Comparison of ENCODE assay signal across 1 cellular context in genomic region chr13:51453308-51453958, GRCh38.
A peak's percentile ranks its signal among the peaks of the same experiment; 100 is the strongest.
TF ChIP-seq lines count a peak whose summit lies in the region.

No MANE protein-coding gene starts in this region.

TF ChIP-seq in GM12878, 131 proteins besides CTCF, POLR2A, EP300 and RAD21 (continued from another document and continues in another):
- peak; percentile 83 for TF ChIP-seq ZNF687 (IDR thresholded peaks at IDR 0.05)
- peak; percentile 60 for TF ChIP-seq RELA (IDR thresholded peaks at IDR 0.05; ENCODE audit: borderline replicate concordance, partially characterized antibody)
- TF ChIP-seq ZNF217 (IDR thresholded peaks at IDR 0.05) = peak; percentile 82; the same call in 1 of the 2 replicates
- TF ChIP-seq EGR1 (IDR thresholded peaks at IDR 0.05; ENCODE audit: borderline replicate concordance in 1 of 2, low read depth in 2 of 2, low read length in 2 of 2) = peak in 1 of 2 experiments; percentile 68; a peak in 2 of 3 replicates
- peak; percentile 69 for TF ChIP-seq SPI1 (IDR thresholded peaks at IDR 0.05; ENCODE audit: borderline replicate concordance, insufficient read depth, low read depth, low read length)
- TF ChIP-seq CBX5 (IDR thresholded peaks at IDR 0.05; ENCODE audit: low read depth) = 0 out of 2 replicates have a peak, but pooled peaks have one; percentile 59
- TF ChIP-seq, protein P1, sequence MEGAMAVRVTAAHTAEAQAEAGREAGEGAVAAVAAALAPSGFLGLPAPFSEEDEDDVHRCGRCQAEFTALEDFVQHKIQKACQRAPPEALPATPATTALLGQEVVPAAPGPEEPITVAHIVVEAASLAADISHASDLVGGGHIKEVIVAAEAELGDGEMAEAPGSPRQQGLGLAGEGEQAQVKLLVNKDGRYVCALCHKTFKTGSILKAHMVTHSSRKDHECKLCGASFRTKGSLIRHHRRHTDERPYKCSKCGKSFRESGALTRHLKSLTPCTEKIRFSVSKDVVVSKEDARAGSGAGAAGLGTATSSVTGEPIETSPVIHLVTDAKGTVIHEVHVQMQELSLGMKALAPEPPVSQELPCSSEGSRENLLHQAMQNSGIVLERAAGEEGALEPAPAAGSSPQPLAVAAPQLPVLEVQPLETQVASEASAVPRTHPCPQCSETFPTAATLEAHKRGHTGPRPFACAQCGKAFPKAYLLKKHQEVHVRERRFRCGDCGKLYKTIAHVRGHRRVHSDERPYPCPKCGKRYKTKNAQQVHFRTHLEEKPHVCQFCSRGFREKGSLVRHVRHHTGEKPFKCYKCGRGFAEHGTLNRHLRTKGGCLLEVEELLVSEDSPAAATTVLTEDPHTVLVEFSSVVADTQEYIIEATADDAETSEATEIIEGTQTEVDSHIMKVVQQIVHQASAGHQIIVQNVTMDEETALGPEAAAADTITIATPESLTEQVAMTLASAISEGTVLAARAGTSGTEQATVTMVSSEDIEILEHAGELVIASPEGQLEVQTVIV (IDR thresholded peaks at IDR 0.05; ENCODE audit: borderline replicate concordance, partially characterized antibody) = no peak
- TF ChIP-seq LARP7 (IDR thresholded peaks at IDR 0.05) = peak; percentile 94
- no peak for TF ChIP-seq SREBF1 (IDR thresholded peaks at IDR 0.05; ENCODE audit: low read length)
- TF ChIP-seq NRF1 (conservative IDR thresholded peaks at IDR 0.05; ENCODE audit: low read depth, low read length) = no peak
- no peak for TF ChIP-seq E2F8 (IDR thresholded peaks at IDR 0.05; ENCODE audit: low read depth, partially characterized antibody)
- TF ChIP-seq, protein P2, sequence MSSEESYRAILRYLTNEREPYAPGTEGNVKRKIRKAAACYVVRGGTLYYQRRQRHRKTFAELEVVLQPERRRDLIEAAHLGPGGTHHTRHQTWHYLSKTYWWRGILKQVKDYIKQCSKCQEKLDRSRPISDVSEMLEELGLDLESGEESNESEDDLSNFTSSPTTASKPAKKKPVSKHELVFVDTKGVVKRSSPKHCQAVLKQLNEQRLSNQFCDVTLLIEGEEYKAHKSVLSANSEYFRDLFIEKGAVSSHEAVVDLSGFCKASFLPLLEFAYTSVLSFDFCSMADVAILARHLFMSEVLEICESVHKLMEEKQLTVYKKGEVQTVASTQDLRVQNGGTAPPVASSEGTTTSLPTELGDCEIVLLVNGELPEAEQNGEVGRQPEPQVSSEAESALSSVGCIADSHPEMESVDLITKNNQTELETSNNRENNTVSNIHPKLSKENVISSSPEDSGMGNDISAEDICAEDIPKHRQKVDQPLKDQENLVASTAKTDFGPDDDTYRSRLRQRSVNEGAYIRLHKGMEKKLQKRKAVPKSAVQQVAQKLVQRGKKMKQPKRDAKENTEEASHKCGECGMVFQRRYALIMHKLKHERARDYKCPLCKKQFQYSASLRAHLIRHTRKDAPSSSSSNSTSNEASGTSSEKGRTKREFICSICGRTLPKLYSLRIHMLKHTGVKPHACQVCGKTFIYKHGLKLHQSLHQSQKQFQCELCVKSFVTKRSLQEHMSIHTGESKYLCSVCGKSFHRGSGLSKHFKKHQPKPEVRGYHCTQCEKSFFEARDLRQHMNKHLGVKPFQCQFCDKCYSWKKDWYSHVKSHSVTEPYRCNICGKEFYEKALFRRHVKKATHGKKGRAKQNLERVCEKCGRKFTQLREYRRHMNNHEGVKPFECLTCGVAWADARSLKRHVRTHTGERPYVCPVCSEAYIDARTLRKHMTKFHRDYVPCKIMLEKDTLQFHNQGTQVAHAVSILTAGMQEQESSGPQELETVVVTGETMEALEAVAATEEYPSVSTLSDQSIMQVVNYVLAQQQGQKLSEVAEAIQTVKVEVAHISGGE (CRISPR knock-in tag; IDR thresholded peaks at IDR 0.05) = no peak
- no peak for TF ChIP-seq SUZ12 (IDR thresholded peaks at IDR 0.05; ENCODE audit: unreplicated experiment)
- no peak for TF ChIP-seq HDAC2 (IDR thresholded peaks at IDR 0.05)
- peak; percentile 62 for TF ChIP-seq NR2C1 (IDR thresholded peaks at IDR 0.05)
- TF ChIP-seq, protein P3, sequence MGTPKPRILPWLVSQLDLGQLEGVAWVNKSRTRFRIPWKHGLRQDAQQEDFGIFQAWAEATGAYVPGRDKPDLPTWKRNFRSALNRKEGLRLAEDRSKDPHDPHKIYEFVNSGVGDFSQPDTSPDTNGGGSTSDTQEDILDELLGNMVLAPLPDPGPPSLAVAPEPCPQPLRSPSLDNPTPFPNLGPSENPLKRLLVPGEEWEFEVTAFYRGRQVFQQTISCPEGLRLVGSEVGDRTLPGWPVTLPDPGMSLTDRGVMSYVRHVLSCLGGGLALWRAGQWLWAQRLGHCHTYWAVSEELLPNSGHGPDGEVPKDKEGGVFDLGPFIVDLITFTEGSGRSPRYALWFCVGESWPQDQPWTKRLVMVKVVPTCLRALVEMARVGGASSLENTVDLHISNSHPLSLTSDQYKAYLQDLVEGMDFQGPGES (IDR thresholded peaks at IDR 0.05) = no peak
- no peak for TF ChIP-seq ZZZ3 (IDR thresholded peaks at IDR 0.05; ENCODE audit: control insufficient read depth, insufficient read length, low read depth)
- peak; percentile 84 for TF ChIP-seq DPF2 (IDR thresholded peaks at IDR 0.05)
- no peak for TF ChIP-seq NFIC (IDR thresholded peaks at IDR 0.05; ENCODE audit: low read depth, low read length)
- peak in 1 of 2 experiments; percentile 48; a peak in 1 of 4 replicates for TF ChIP-seq IKZF2 (IDR thresholded peaks at IDR 0.05)
- no peak for TF ChIP-seq TCF7 (IDR thresholded peaks at IDR 0.05; ENCODE audit: borderline replicate concordance)
- no peak for TF ChIP-seq YBX1 (IDR thresholded peaks at IDR 0.05)
- TF ChIP-seq ZSCAN29 (IDR thresholded peaks at IDR 0.05) = no peak
- no peak for TF ChIP-seq CBX3 (IDR thresholded peaks at IDR 0.05; ENCODE audit: borderline replicate concordance, low read depth)
- 0 out of 2 replicates have a peak, but pooled peaks have one; percentile 49 for TF ChIP-seq NBN (IDR thresholded peaks at IDR 0.05)
- no peak for TF ChIP-seq POU2F2 (IDR thresholded peaks at IDR 0.05; ENCODE audit: borderline replicate concordance, low read depth, low read length)
- peak; percentile 94 for TF ChIP-seq GATAD2B (conservative IDR thresholded peaks at IDR 0.05; ENCODE audit: low read depth)
- peak; percentile 66; the same call in 1 of the 2 replicates for TF ChIP-seq CBFB (IDR thresholded peaks at IDR 0.05; ENCODE audit: low read depth)
- peak; percentile 77 for TF ChIP-seq IKZF1 (conservative IDR thresholded peaks at IDR 0.05)
- TF ChIP-seq, protein P4, sequence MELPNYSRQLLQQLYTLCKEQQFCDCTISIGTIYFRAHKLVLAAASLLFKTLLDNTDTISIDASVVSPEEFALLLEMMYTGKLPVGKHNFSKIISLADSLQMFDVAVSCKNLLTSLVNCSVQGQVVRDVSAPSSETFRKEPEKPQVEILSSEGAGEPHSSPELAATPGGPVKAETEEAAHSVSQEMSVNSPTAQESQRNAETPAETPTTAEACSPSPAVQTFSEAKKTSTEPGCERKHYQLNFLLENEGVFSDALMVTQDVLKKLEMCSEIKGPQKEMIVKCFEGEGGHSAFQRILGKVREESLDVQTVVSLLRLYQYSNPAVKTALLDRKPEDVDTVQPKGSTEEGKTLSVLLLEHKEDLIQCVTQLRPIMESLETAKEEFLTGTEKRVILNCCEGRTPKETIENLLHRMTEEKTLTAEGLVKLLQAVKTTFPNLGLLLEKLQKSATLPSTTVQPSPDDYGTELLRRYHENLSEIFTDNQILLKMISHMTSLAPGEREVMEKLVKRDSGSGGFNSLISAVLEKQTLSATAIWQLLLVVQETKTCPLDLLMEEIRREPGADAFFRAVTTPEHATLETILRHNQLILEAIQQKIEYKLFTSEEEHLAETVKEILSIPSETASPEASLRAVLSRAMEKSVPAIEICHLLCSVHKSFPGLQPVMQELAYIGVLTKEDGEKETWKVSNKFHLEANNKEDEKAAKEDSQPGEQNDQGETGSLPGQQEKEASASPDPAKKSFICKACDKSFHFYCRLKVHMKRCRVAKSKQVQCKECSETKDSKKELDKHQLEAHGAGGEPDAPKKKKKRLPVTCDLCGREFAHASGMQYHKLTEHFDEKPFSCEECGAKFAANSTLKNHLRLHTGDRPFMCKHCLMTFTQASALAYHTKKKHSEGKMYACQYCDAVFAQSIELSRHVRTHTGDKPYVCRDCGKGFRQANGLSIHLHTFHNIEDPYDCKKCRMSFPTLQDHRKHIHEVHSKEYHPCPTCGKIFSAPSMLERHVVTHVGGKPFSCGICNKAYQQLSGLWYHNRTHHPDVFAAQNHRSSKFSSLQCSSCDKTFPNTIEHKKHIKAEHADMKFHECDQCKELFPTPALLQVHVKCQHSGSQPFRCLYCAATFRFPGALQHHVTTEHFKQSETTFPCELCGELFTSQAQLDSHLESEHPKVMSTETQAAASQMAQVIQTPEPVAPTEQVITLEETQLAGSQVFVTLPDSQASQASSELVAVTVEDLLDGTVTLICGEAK (IDR thresholded peaks at IDR 0.05; ENCODE audit: borderline replicate concordance) = no peak
- no peak for TF ChIP-seq HDGF (IDR thresholded peaks at IDR 0.05)
- TF ChIP-seq NR2F1 (conservative IDR thresholded peaks at IDR 0.05) = peak; percentile 92
- no peak for TF ChIP-seq RFX5 (IDR thresholded peaks at IDR 0.05; ENCODE audit: low read depth, low read length)
- TF ChIP-seq, protein P5, sequence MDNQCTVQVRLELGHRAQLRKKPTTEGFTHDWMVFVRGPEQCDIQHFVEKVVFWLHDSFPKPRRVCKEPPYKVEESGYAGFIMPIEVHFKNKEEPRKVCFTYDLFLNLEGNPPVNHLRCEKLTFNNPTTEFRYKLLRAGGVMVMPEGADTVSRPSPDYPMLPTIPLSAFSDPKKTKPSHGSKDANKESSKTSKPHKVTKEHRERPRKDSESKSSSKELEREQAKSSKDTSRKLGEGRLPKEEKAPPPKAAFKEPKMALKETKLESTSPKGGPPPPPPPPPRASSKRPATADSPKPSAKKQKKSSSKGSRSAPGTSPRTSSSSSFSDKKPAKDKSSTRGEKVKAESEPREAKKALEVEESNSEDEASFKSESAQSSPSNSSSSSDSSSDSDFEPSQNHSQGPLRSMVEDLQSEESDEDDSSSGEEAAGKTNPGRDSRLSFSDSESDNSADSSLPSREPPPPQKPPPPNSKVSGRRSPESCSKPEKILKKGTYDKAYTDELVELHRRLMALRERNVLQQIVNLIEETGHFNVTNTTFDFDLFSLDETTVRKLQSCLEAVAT (IDR thresholded peaks at IDR 0.05) = 0 out of 2 replicates have a peak, but pooled peaks have one; percentile 62
- no peak for TF ChIP-seq ESRRA (IDR thresholded peaks at IDR 0.05; ENCODE audit: low read length)
- TF ChIP-seq ZNF622 (IDR thresholded peaks at IDR 0.05) = no peak; the same call in 1 of the 2 replicates
- peak; percentile 67; the same call in 1 of the 2 replicates for TF ChIP-seq SIN3A (IDR thresholded peaks at IDR 0.05; ENCODE audit: low read depth, low read length)
- TF ChIP-seq, protein P6, sequence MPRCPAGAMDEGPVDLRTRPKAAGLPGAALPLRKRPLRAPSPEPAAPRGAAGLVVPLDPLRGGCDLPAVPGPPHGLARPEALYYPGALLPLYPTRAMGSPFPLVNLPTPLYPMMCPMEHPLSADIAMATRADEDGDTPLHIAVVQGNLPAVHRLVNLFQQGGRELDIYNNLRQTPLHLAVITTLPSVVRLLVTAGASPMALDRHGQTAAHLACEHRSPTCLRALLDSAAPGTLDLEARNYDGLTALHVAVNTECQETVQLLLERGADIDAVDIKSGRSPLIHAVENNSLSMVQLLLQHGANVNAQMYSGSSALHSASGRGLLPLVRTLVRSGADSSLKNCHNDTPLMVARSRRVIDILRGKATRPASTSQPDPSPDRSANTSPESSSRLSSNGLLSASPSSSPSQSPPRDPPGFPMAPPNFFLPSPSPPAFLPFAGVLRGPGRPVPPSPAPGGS (IDR thresholded peaks at IDR 0.05; ENCODE audit: borderline replicate concordance, insufficient read depth, low read depth, low read length, poor library complexity, severe bottlenecking) = no peak
- no peak for TF ChIP-seq NFXL1 (IDR thresholded peaks at IDR 0.05; ENCODE audit: borderline replicate concordance)
- TF ChIP-seq BRCA1 (IDR thresholded peaks at IDR 0.05; ENCODE audit: low read depth, low read length) = no peak
- no peak for TF ChIP-seq FOS (IDR thresholded peaks at IDR 0.05; ENCODE audit: borderline replicate concordance, extremely low read depth, insufficient read length)
- TF ChIP-seq FOXM1 (IDR thresholded peaks at IDR 0.05; ENCODE audit: low read depth, low read length) = 0 out of 2 replicates have a peak, but pooled peaks have one; percentile 5
- TF ChIP-seq SMARCA5 (IDR thresholded peaks at IDR 0.05) = peak; percentile 92
